10 cellular contexts compared by ENCODE assay signal in the genomic region with DNA sequence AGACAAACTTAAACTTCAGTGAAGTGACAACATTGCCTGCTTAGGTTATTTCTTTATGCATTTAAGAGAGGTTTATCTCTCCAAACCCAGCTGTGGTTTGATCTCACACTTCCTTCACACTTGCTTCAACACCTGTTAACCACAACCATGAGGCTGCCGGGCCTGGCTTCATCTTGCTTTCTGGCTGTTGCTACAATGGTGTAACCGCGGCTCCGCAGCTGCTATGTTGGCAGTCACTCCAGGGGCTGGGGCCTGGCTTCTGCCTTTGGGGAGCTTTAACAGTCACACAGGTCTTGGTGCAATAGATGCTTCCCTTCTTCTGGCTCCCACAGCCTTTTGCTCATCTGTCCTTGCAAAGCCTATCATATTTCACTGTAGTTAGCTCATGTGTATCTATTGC.
DNase-seq lines count a peak whose midpoint lies in the region; ATAC-seq and TF ChIP-seq lines count a peak whose summit lies in the region.
"Had no signal": no experiment of that assay in that cellular context is flagged by ENCODE, and none has a peak within 500 bp of the region (broad histone marks: within the 10 kb centered on the region; RNA-seq: fewer than 3 reads in every experiment).

No MANE protein-coding gene starts in this region.

- no peak for TF ChIP-seq POLR2A in spleen (IDR thresholded peaks at IDR 0.05)

- peak; percentile 58 for ATAC-seq in GM18511 (IDR thresholded peaks at IDR 0.05; ENCODE audit: unreplicated experiment)

- H3K4me3 ChIP-seq in spleen = no peak overlapping the region
- H3K4me3 ChIP-seq: esophagus squamous epithelium had no signal

- H3K36me3 ChIP-seq in spleen = no peaks in the 10 kb centered on the region
- H3K36me3 ChIP-seq: esophagus squamous epithelium had no signal

- WGBS in spleen, 5 donors = 43 to 60% (median 48%) methylated on average over 4 of the region's 4 CpGs

- intact Hi-C loops in spleen (cut with DNase I; ENCODE audit: low total_unique reads) = no loop called here

- no peak for TF ChIP-seq CTCF in spleen (IDR thresholded peaks at IDR 0.05 in 8 of 11, conservative IDR thresholded peaks at IDR 0.05 in 3 of 11)

- H3K9me3 ChIP-seq in spleen = peaks cover 0 to 3% (median 0%) of the 10 kb centered on the region in 8 donors
- H3K9me3 ChIP-seq: esophagus squamous epithelium had no signal

- no peak overlapping the region for H3K27ac ChIP-seq in spleen
- H3K27ac ChIP-seq: esophagus squamous epithelium had no signal

- peaks cover 0 to 5% (median 0%) of the 10 kb centered on the region in 7 donors for H3K27me3 ChIP-seq in spleen (replicated peaks in 1 of 7)
- H3K27me3 ChIP-seq: esophagus squamous epithelium had no signal

- peaks cover 0 to 9% (median 0%) of the 10 kb centered on the region in 6 donors for H3K4me1 ChIP-seq in spleen
- H3K4me1 ChIP-seq: esophagus squamous epithelium had no signal

- DNase-seq in NCI-H2171 (lab: John Stamatoyannopoulos, UW) = peak; percentile 16
- DNase-seq in activated T-helper 1 cell treated with Interleukin-2 at 50 U/mL for 16 hours (ENCODE audit: low read depth) = peak; percentile 17
- DNase-seq in spleen = peak; percentile 86
- no peak for DNase-seq in OCI-M1 (lab: John Stamatoyannopoulos, UW)
- DNase-seq in cerebellum (ENCODE audit: low spot score) = no peak
- no peak for DNase-seq in DMS153 (lab: John Stamatoyannopoulos, UW)
- no peak for DNase-seq in NCI-H2029 treated with DMSO at 0.1 percent for 48 hours (lab: John Stamatoyannopoulos, UW)
- DNase-seq: esophagus squamous epithelium, substantia nigra had no signal

Comparison
In these comparisons a context has a peak if more than half of its experiments do, and no peak if none do; other contexts are left out.
1. DNase-seq: peak in NCI-H2171 (single experiment), activated T-helper 1 cell treated with Interleukin-2 at 50 U/mL for 16 hours (single experiment) and spleen (single experiment); none in OCI-M1 (single experiment), cerebellum (single experiment), DMS153 (single experiment) and NCI-H2029 treated with DMSO at 0.1 percent for 48 hours (single experiment).